In the genomic region with DNA sequence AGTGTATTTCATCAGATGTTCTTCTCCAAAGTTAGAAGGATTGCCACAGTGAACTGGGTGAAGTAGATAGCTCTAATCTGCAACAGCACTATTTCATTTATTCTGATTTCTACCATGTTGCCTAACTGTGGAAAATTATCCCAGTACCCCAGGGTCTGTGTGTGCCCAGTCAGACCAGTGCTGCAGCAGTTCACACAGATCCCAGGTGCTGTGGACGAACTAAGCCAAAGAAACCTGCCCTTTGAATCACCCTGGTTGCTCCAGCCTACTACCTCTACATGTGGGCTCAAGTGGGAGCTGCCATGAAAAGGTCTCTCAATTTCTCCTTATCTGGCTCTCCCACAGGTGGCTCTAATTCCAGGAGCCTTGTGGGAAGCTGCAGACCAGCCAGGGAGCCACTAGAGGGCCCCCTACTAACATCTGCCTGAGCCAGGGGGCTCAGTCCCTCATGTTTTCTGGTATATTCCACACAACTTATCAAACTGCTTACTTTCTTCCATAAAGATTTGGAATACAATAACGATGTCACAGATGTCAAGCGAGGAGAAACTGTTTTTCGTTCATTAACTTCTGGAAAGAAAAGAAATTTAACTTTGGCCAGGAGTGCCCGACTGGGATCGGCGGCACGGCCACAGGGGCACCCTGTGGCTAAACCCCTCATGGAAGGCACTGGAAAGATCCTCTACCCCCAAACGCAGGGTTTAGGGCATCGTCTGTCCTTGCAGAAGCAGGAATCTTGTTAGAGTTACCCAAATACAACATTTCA, we compare ENCODE assay signal across 9 cellular contexts. TPM values are rescaled to one million over a fixed set of nuclear protein-coding genes. Genes with fewer than 3 reads are reported as not detected.
DNase-seq lines count a peak whose midpoint lies in the region; ATAC-seq, FAIRE-seq and TF ChIP-seq lines count a peak whose summit lies in the region.
"Had no signal": no experiment of that assay in that cellular context is flagged by ENCODE, and none has a peak within 500 bp of the region (broad histone marks: within the 10 kb centered on the region; RNA-seq: fewer than 3 reads in every experiment).

No MANE protein-coding gene starts in this region.

- no peaks in the 10 kb centered on the region for H3K9me3 Mint-ChIP-seq in activated CD4-positive, alpha-beta T cell treated with anti-CD3 and anti-CD28 coated beads for 36 hours (ENCODE audit: low read depth)
- no peaks in the 10 kb centered on the region for H3K9me3 Mint-ChIP-seq in stimulated activated naive B cell treated with anti-CD40 and anti-IgM and Interleukin-4, amounts not matched to agents 10 μg/mL and 1 μg/mL and 100 μg/mL, for 72 hours
- H3K9me3 Mint-ChIP-seq: stimulated activated naive CD8-positive, alpha-beta T cell treated with anti-CD3 and anti-CD28 coated beads, Interleukin-15, Interleukin-2, amounts not matched to agents 100 ng/mL and 50 ng/mL, for 24 hours had no signal

- peak overlapping the region; percentile 55 for H3K4me2 ChIP-seq in keratinocyte (ENCODE audit: control insufficient read depth, extremely low read depth, insufficient read depth, low read depth, low read length)

- no peaks in the 10 kb centered on the region for H3K9me1 ChIP-seq in keratinocyte (ENCODE audit: control insufficient read depth, extremely low read depth, insufficient read depth, low read length)

- no peak overlapping the region for H3K4me3 Mint-ChIP-seq in activated CD4-positive, alpha-beta T cell treated with anti-CD3 and anti-CD28 coated beads for 36 hours
- H3K4me3 Mint-ChIP-seq in stimulated activated naive B cell treated with anti-CD40 and anti-IgM and Interleukin-4, amounts not matched to agents 10 μg/mL and 1 μg/mL and 100 μg/mL, for 72 hours, result no peak overlapping the region
- H3K4me3 Mint-ChIP-seq: stimulated activated naive CD8-positive, alpha-beta T cell treated with anti-CD3 and anti-CD28 coated beads, Interleukin-15, Interleukin-2, amounts not matched to agents 100 ng/mL and 50 ng/mL, for 24 hours had no signal

- ATAC-seq in activated CD4-positive, alpha-beta T cell treated with anti-CD3 and anti-CD28 coated beads for 36 hours, result peak; percentile 55
- peak; percentile 84 for ATAC-seq in body of pancreas
- ATAC-seq in stimulated activated naive B cell treated with anti-CD40 and anti-IgM and Interleukin-4, amounts not matched to agents 10 μg/mL and 1 μg/mL and 100 μg/mL, for 72 hours (replicated peaks), result peak; percentile 48 to 76
- ATAC-seq in HG03196 (IDR thresholded peaks at IDR 0.05; ENCODE audit: unreplicated experiment), result no peak

- no peaks in the 10 kb centered on the region for H3K27me3 ChIP-seq in SJCRH30
- H3K27me3 ChIP-seq in body of pancreas, result no peaks in the 10 kb centered on the region
- H3K27me3 ChIP-seq in keratinocyte (ENCODE audit: control insufficient read depth, extremely low read depth, insufficient read depth, low read length), result peaks cover 5% of the 10 kb centered on the region

- 46 to 50% methylated on average over 10 of the region's 10 CpGs for WGBS in body of pancreas, 2 donors

- H3K27ac ChIP-seq in SJCRH30 (no peak overlapping the region), body of pancreas (no peak overlapping the region), keratinocyte (ENCODE audit: control insufficient read depth, insufficient read depth, low read length) (no peak overlapping the region)

- peak; percentile 68 for DNase-seq in activated CD4-positive, alpha-beta T cell treated with anti-CD3 and anti-CD28 coated beads for 36 hours
- DNase-seq in activated CD4-positive, alpha-beta T cell treated with anti-CD3 and anti-CD28 coated beads for 1 hour, result no peak
- DNase-seq in KG1 (lab: John Stamatoyannopoulos, UW), result peak; percentile 49
- DNase-seq in SJCRH30, result peak; percentile 15 to 62
- DNase-seq in body of pancreas, result peak; percentile 58 to 72 (median 62)
- DNase-seq in keratinocyte (ENCODE audit: low read depth, low spot score), result no peak
- peak; percentile 33 for DNase-seq in stimulated activated naive B cell treated with anti-CD40 and anti-IgM and Interleukin-4, amounts not matched to agents 10 μg/mL and 1 μg/mL and 100 μg/mL, for 72 hours

- peak; percentile 51 to 86 (median 69) for TF ChIP-seq CTCF in body of pancreas (IDR thresholded peaks at IDR 0.05)
- TF ChIP-seq CTCF in keratinocyte (optimal IDR thresholded peaks at IDR 0.05 in 1 of 3, IDR thresholded peaks at IDR 0.05 in 1 of 3, conservative IDR thresholded peaks at IDR 0.05 in 1 of 3; ENCODE audit: extremely low read depth in 1 of 3, insufficient read depth in 2 of 3, low read length in 3 of 3), result peak; percentile 65 to 84 (median 75)

- H3K79me2 ChIP-seq in keratinocyte (ENCODE audit: control insufficient read depth, insufficient read depth, low read length), result no peaks in the 10 kb centered on the region

- FAIRE-seq in keratinocyte (lab: Jason Lieb, UNC), result no peak

- H3K4me3 ChIP-seq in SJCRH30, result no peak overlapping the region
- no peak overlapping the region for H3K4me3 ChIP-seq in body of pancreas
- no peak overlapping the region for H3K4me3 ChIP-seq in keratinocyte (ENCODE audit: control insufficient read depth in 2 of 3, extremely low read depth in 1 of 3, insufficient read depth in 2 of 3, low read depth in 1 of 3, low read length in 3 of 3)

- dilution Hi-C loops in keratinocyte (cut with MboI; ENCODE audit: extremely low pct_ligation_motif_present, low sequenced_read_pairs), result no loop called here

- POLR2A ChIA-PET in activated CD4-positive, alpha-beta T cell treated with anti-CD3 and anti-CD28 coated beads for 36 hours (lab: Charles Lee), result no interaction called here

- H3K36me3 Mint-ChIP-seq in activated CD4-positive, alpha-beta T cell treated with anti-CD3 and anti-CD28 coated beads for 36 hours (ENCODE audit: low read depth), result no peaks in the 10 kb centered on the region
- no peaks in the 10 kb centered on the region for H3K36me3 Mint-ChIP-seq in stimulated activated naive B cell treated with anti-CD40 and anti-IgM and Interleukin-4, amounts not matched to agents 10 μg/mL and 1 μg/mL and 100 μg/mL, for 72 hours

- intact Hi-C loops in activated CD4-positive, alpha-beta T cell treated with anti-CD3 and anti-CD28 coated beads for 36 hours (cut with DNase I, micrococcal nuclease), result loop anchor here in 1 of 2 experiments (5.0 kb wide), 2 partner anchors 55 to 100 kb away; no protein-coding TSS in a partner anchor
- intact Hi-C loops in body of pancreas (cut with DNase I), result no loop called here

- H3K4me1 Mint-ChIP-seq in activated CD4-positive, alpha-beta T cell treated with anti-CD3 and anti-CD28 coated beads for 36 hours, result peaks cover 38% of the 10 kb centered on the region
- H3K4me1 Mint-ChIP-seq in stimulated activated naive B cell treated with anti-CD40 and anti-IgM and Interleukin-4, amounts not matched to agents 10 μg/mL and 1 μg/mL and 100 μg/mL, for 72 hours, result peaks cover 7 to 8% of the 10 kb centered on the region in 2 donors

- no peak overlapping the region for H2AFZ ChIP-seq in keratinocyte (ENCODE audit: control insufficient read depth, low read length)

- H3K27ac Mint-ChIP-seq in activated CD4-positive, alpha-beta T cell treated with anti-CD3 and anti-CD28 coated beads for 36 hours, result no peak overlapping the region
- H3K27ac Mint-ChIP-seq in stimulated activated naive B cell treated with anti-CD40 and anti-IgM and Interleukin-4, amounts not matched to agents 10 μg/mL and 1 μg/mL and 100 μg/mL, for 72 hours, result no peak overlapping the region
- H3K27ac Mint-ChIP-seq: stimulated activated naive CD8-positive, alpha-beta T cell treated with anti-CD3 and anti-CD28 coated beads, Interleukin-15, Interleukin-2, amounts not matched to agents 100 ng/mL and 50 ng/mL, for 24 hours had no signal

- TF ChIP-seq POLR2A in body of pancreas (IDR thresholded peaks at IDR 0.05), result no peak

- CTCF ChIA-PET in activated CD4-positive, alpha-beta T cell treated with anti-CD3 and anti-CD28 coated beads for 36 hours (lab: Charles Lee), result interaction anchor here (0.6 to 4.7 kb wide), 7 partner anchors 10 to 140 kb away, joined by 3 to 38 read pairs (median 3); no protein-coding TSS in a partner anchor

- H3K9me3 ChIP-seq in SJCRH30 (replicated peaks) (no peaks in the 10 kb centered on the region), body of pancreas (no peaks in the 10 kb centered on the region), keratinocyte (ENCODE audit: control insufficient read depth, low read depth, low read length) (no peaks in the 10 kb centered on the region)

- no peaks in the 10 kb centered on the region for H4K20me1 ChIP-seq in keratinocyte (ENCODE audit: control insufficient read depth, extremely low read depth, insufficient read depth, low read length)

- H3K4me1 ChIP-seq in SJCRH30 (no peaks in the 10 kb centered on the region), body of pancreas (peaks cover 14% of the 10 kb centered on the region), keratinocyte (ENCODE audit: control insufficient read depth, extremely low read depth, insufficient read depth, low read length) (peaks cover 18% of the 10 kb centered on the region)

- no peak overlapping the region for H3K9ac ChIP-seq in keratinocyte (ENCODE audit: control insufficient read depth, extremely low read depth, insufficient read depth, low read length)

- H3K27me3 Mint-ChIP-seq in activated CD4-positive, alpha-beta T cell treated with anti-CD3 and anti-CD28 coated beads for 36 hours, result peaks cover 2% of the 10 kb centered on the region
- H3K27me3 Mint-ChIP-seq in stimulated activated naive B cell treated with anti-CD40 and anti-IgM and Interleukin-4, amounts not matched to agents 10 μg/mL and 1 μg/mL and 100 μg/mL, for 72 hours, result no peaks in the 10 kb centered on the region

- H3K36me3 ChIP-seq in SJCRH30, result no peaks in the 10 kb centered on the region
- H3K36me3 ChIP-seq in body of pancreas (replicated peaks in 1 of 2; ENCODE audit: insufficient read depth in 1 of 2, low read depth in 2 of 2), result no peaks in the 10 kb centered on the region
- no peaks in the 10 kb centered on the region for H3K36me3 ChIP-seq in keratinocyte (ENCODE audit: control insufficient read depth in 2 of 2, extremely low read depth in 1 of 2, insufficient read depth in 2 of 2, low read length in 2 of 2)

RNA-seq across cellular contexts. Expression of a gene that starts 31.6 kb away (rescaled TPM):
- total RNA-seq in activated CD4-positive, alpha-beta T cell treated with anti-CD3 and anti-CD28 coated beads for 36 hours, result 1 to 10 TPM in 1 of 2 experiments, under 1 TPM in 1; 0.90 to 1.5 TPM
- not detected in 2 replicates for total RNA-seq in SJCRH30 (2014; rRNA removed; shearing (Covaris generic))
- 1 to 10 TPM in 1 of 2 donors, not detected in 1; 2.3 TPM for total RNA-seq in body of pancreas
- polyA plus RNA-seq in keratinocyte, result not detected in 3 replicates
- not detected for polyA plus RNA-seq in keratinocyte (2011; ENCODE audit: low read depth)
- polyA plus RNA-seq in keratinocyte (2011; cell fraction: cytosol; rRNA removed), result not detected in 2 replicates
- polyA plus RNA-seq in keratinocyte (2011; cell fraction: nucleus; rRNA removed), result not detected in 2 replicates
- not detected in 2 replicates for polyA plus RNA-seq in keratinocyte (2012; ENCODE audit: low replicate concordance)
- not detected in 3 replicates for polyA minus RNA-seq in keratinocyte
- polyA minus RNA-seq in keratinocyte (2011; cell fraction: cytosol; rRNA and poly(A)+ RNA removed), result not detected
- not detected in 2 replicates for polyA minus RNA-seq in keratinocyte (2011; cell fraction: nucleus; rRNA and poly(A)+ RNA removed)

Comparison
In these comparisons a context has a peak if more than half of its experiments do, and no peak if none do; other contexts are left out.
1. DNase-seq: peak in activated CD4-positive, alpha-beta T cell treated with anti-CD3 and anti-CD28 coated beads for 36 hours (single experiment), KG1 (single experiment), SJCRH30 (2 of 2), body of pancreas (4 of 4) and stimulated activated naive B cell treated with anti-CD40 and anti-IgM and Interleukin-4, amounts not matched to agents 10 μg/mL and 1 μg/mL and 100 μg/mL, for 72 hours (single experiment); none in activated CD4-positive, alpha-beta T cell treated with anti-CD3 and anti-CD28 coated beads for 1 hour (single experiment) and keratinocyte (single experiment).